Comparison of ENCODE assay signal across 30 cellular contexts in genomic region chr4:86291180-86291579, GRCh38.
"Had no signal": no experiment of that assay in that cellular context is flagged by ENCODE, and none has a peak within 500 bp of the region (broad histone marks: within the 10 kb centered on the region; RNA-seq: fewer than 3 reads in every experiment).

No MANE protein-coding gene starts in this region.

- H3K27ac Mint-ChIP-seq: naive B cell; naive thymus-derived CD8-positive, alpha-beta T cell; natural killer cell treated with Interleukin-12 subunit alpha and Interleukin-12 subunit beta and Interleukin-15 and Interleukin-18, amount 100 ng/mL, for 72 hours; nephron progenitor cell; progenitor cell of endocrine pancreas; stimulated activated effector memory CD8-positive, alpha-beta T cell treated with anti-CD3 and anti-CD28 coated beads, Interleukin-12 subunit alpha, Interleukin-12 subunit beta, amount 100 ng/mL, for 72 hours; stimulated activated naive CD8-positive, alpha-beta T cell treated with anti-CD3 and anti-CD28 coated beads, Interleukin-15, Interleukin-2, amounts not matched to agents 100 ng/mL and 50 ng/mL, for 24 hours; type B pancreatic cell had no signal

- H3K36me3 Mint-ChIP-seq: naive B cell; naive thymus-derived CD8-positive, alpha-beta T cell; natural killer cell treated with Interleukin-12 subunit alpha and Interleukin-12 subunit beta and Interleukin-15 and Interleukin-18, amount 100 ng/mL, for 72 hours; stimulated activated effector memory CD8-positive, alpha-beta T cell treated with anti-CD3 and anti-CD28 coated beads, Interleukin-12 subunit alpha, Interleukin-12 subunit beta, amount 100 ng/mL, for 72 hours; type B pancreatic cell had no signal

- H3K9me3 Mint-ChIP-seq: naive B cell; nephron progenitor cell; neural crest cell; stimulated activated naive CD8-positive, alpha-beta T cell treated with anti-CD3 and anti-CD28 coated beads, Interleukin-15, Interleukin-2, amounts not matched to agents 100 ng/mL and 50 ng/mL, for 24 hours; type B pancreatic cell had no signal

- ATAC-seq: naive thymus-derived CD8-positive, alpha-beta T cell; natural killer cell treated with Interleukin-12 subunit alpha and Interleukin-12 subunit beta and Interleukin-15 and Interleukin-18, amount 100 ng/mL, for 72 hours; psoas muscle; right cardiac atrium; right lobe of liver; stimulated activated effector memory CD8-positive, alpha-beta T cell treated with anti-CD3 and anti-CD28 coated beads, Interleukin-12 subunit alpha, Interleukin-12 subunit beta, amount 100 ng/mL, for 72 hours; upper lobe of right lung had no signal

- H3K27ac ChIP-seq: neutrophil, ovary, parathyroid adenoma, psoas muscle, right lobe of liver, sigmoid colon, stomach, thoracic aorta, thyroid gland, tibial nerve, upper lobe of right lung, uterus had no signal

- DNase-seq: naive B cell; naive thymus-derived CD8-positive, alpha-beta T cell; nephron progenitor cell; nucleus accumbens; ovary; posterior cingulate gyrus; psoas muscle; right cardiac atrium; right lobe of liver; sigmoid colon; small intestine; stimulated activated CD4-positive, alpha-beta T cell treated with anti-CD3 and anti-CD28 coated beads, Interleukin-15, amount 100 ng/mL, for 24 hours; stimulated activated CD4-positive, alpha-beta T cell treated with anti-CD3 and anti-CD28 coated beads, Interleukin-2, amount 100 ng/mL, for 24 hours; stimulated activated CD4-positive, alpha-beta T cell treated with anti-CD3 and anti-CD28 coated beads, Interleukin-2, amount 100 ng/mL, for 48 hours; stimulated activated CD4-positive, alpha-beta T cell treated with anti-CD3 and anti-CD28 coated beads, Interleukin-4, amount 100 ng/mL, for 24 hours; stimulated activated naive CD4-positive, alpha-beta T cell treated with Interleukin-2 at 50 U/mL for 16 hours; stomach; thyroid gland; upper lobe of right lung; uterus had no signal

- H3K4me3 ChIP-seq: ovary, psoas muscle, right lobe of liver, sigmoid colon, stomach, thoracic aorta, thyroid gland, tibial nerve, upper lobe of right lung, uterus had no signal

- H3K36me3 ChIP-seq: neutrophil, ovary, right lobe of liver, sigmoid colon, stomach, thoracic aorta, thyroid gland, tibial nerve, upper lobe of right lung, uterus had no signal

- H3K4me1 ChIP-seq: parathyroid adenoma, psoas muscle, right lobe of liver, sigmoid colon, stomach, tibial nerve, upper lobe of right lung, uterus had no signal

- H3K79me2 ChIP-seq: parathyroid adenoma had no signal

- H3K27me3 ChIP-seq: neutrophil, ovary, right lobe of liver, sigmoid colon, stomach, thyroid gland, tibial nerve, upper lobe of right lung, uterus had no signal

- H2AFZ ChIP-seq: parathyroid adenoma had no signal

- H3K4me1 Mint-ChIP-seq: naive B cell; naive thymus-derived CD8-positive, alpha-beta T cell; stimulated activated effector memory CD8-positive, alpha-beta T cell treated with anti-CD3 and anti-CD28 coated beads, Interleukin-12 subunit alpha, Interleukin-12 subunit beta, amount 100 ng/mL, for 72 hours had no signal

- H3K4me3 Mint-ChIP-seq: naive B cell; naive thymus-derived CD8-positive, alpha-beta T cell; natural killer cell treated with Interleukin-12 subunit alpha and Interleukin-12 subunit beta and Interleukin-15 and Interleukin-18, amount 100 ng/mL, for 72 hours; nephron progenitor cell; neural crest cell; stimulated activated effector memory CD8-positive, alpha-beta T cell treated with anti-CD3 and anti-CD28 coated beads, Interleukin-12 subunit alpha, Interleukin-12 subunit beta, amount 100 ng/mL, for 72 hours; stimulated activated naive CD8-positive, alpha-beta T cell treated with anti-CD3 and anti-CD28 coated beads, Interleukin-15, Interleukin-2, amounts not matched to agents 100 ng/mL and 50 ng/mL, for 24 hours; type B pancreatic cell had no signal

- H3K27me3 Mint-ChIP-seq: natural killer cell treated with Interleukin-12 subunit alpha and Interleukin-12 subunit beta and Interleukin-15 and Interleukin-18, amount 100 ng/mL, for 72 hours; progenitor cell of endocrine pancreas; stimulated activated naive CD8-positive, alpha-beta T cell treated with anti-CD3 and anti-CD28 coated beads, Interleukin-15, Interleukin-2, amounts not matched to agents 100 ng/mL and 50 ng/mL, for 24 hours; type B pancreatic cell had no signal

- H3K9me3 ChIP-seq: neutrophil, ovary, psoas muscle, right lobe of liver, sigmoid colon, stomach, thoracic aorta, thyroid gland, tibial nerve, upper lobe of right lung, uterus had no signal
